10 cellular contexts compared by ENCODE assay signal in the genomic region with DNA sequence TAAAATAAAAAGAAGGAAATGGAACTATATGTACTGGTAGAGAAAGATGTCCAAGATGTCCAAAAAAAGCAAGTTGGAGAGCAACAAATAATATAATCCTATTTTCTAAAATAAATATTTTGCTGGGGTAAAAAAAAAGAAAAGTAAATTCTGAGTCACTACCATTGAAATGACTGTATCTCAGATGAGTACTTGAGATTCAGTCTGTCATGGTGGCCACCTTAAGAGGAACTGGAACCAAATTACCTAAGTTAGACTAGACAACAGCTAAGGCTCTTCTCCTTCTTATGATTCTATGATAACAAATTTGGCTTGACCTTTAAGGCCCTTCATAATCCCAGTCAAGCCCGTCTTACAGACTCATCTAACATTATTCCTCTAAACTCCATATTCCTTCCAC.
DNase-seq lines count a peak whose midpoint lies in the region; ATAC-seq and TF ChIP-seq lines count a peak whose summit lies in the region.
"Had no signal": no experiment of that assay in that cellular context is flagged by ENCODE, and none has a peak within 500 bp of the region (broad histone marks: within the 10 kb centered on the region; RNA-seq: fewer than 3 reads in every experiment).

No MANE protein-coding gene starts in this region.

- peaks cover 13% of the 10 kb centered on the region for H3K9me1 ChIP-seq in IMR-90 (ENCODE audit: insufficient read depth, low read length)

- H3K27me3 ChIP-seq in IMR-90 (ENCODE audit: control insufficient read depth, insufficient read depth, low read length): 0 out of 2 replicates have a peak, but pooled peaks cover 3% of the 10 kb centered on the region

- H3K4me3 Mint-ChIP-seq in activated T-helper 1 cell treated with anti-CD3 and anti-CD28 coated beads, Interleukin-12 subunit alpha, Interleukin-12 subunit beta, Interleukin-2, Interleukin-4 antibody, amounts not matched to agents 30 ng/mL and 10 ng/mL and 1 ng/mL, durations not matched to agents 14 hours and 24 hours and 36 hours: no peak overlapping the region
- H3K4me3 Mint-ChIP-seq: nephron; T-helper 2 cell treated with Interferon-gamma antibody and Interleukin-4, amounts not matched to agents 5 μg/mL and 100 μg/mL, for 36 hours had no signal

- no peak overlapping the region for H2AK9ac ChIP-seq in IMR-90 (replicated peaks; ENCODE audit: low read depth, low read length, poor library complexity)

- no TSS peak for BruUV-seq in IMR-90 (replicated peaks; lab: Mats Ljungman, UMichigan)

- dilution Hi-C loops in IMR-90 (cut with HindIII; ENCODE audit: low sequenced_read_pairs, unreplicated experiment): no loop called here

- H3K27me3 Mint-ChIP-seq in activated T-helper 1 cell treated with anti-CD3 and anti-CD28 coated beads, Interleukin-12 subunit alpha, Interleukin-12 subunit beta, Interleukin-2, Interleukin-4 antibody, amounts not matched to agents 30 ng/mL and 10 ng/mL and 1 ng/mL, durations not matched to agents 14 hours and 24 hours and 36 hours (ENCODE audit: insufficient read depth): peaks cover 34% of the 10 kb centered on the region

- no peak overlapping the region for H3K14ac ChIP-seq in IMR-90 (replicated peaks; ENCODE audit: low read depth, low read length)

- H4K91ac ChIP-seq in IMR-90 (ENCODE audit: insufficient read depth, low read depth, low read length): no peak overlapping the region

- no peaks in the 10 kb centered on the region for H3K79me1 ChIP-seq in IMR-90 (ENCODE audit: low read depth in 1 of 2, low read length in 2 of 2)

- no peaks in the 10 kb centered on the region for H3K9me3 Mint-ChIP-seq in activated T-helper 1 cell treated with anti-CD3 and anti-CD28 coated beads, Interleukin-12 subunit alpha, Interleukin-12 subunit beta, Interleukin-2, Interleukin-4 antibody, amounts not matched to agents 30 ng/mL and 10 ng/mL and 1 ng/mL, durations not matched to agents 14 hours and 24 hours and 36 hours
- H3K9me3 Mint-ChIP-seq: nephron; T-helper 2 cell treated with Interferon-gamma antibody and Interleukin-4, amounts not matched to agents 5 μg/mL and 100 μg/mL, for 36 hours had no signal

- no peak overlapping the region for H3K27ac Mint-ChIP-seq in activated T-helper 1 cell treated with anti-CD3 and anti-CD28 coated beads, Interleukin-12 subunit alpha, Interleukin-12 subunit beta, Interleukin-2, Interleukin-4 antibody, amounts not matched to agents 30 ng/mL and 10 ng/mL and 1 ng/mL, durations not matched to agents 14 hours and 24 hours and 36 hours
- H3K27ac Mint-ChIP-seq: nephron; T-helper 2 cell treated with Interferon-gamma antibody and Interleukin-4, amounts not matched to agents 5 μg/mL and 100 μg/mL, for 36 hours had no signal

- in situ Hi-C loops in IMR-90 (cut with MboI; ENCODE audit: low sequenced_read_pairs): no loop called here

- CTCF ChIA-PET in GM10248 (lab: Yijun Ruan, JAX): no interaction called here
- CTCF ChIA-PET in IMR-90 (lab: Yijun Ruan, JAX): no interaction called here

- H3K36me3 Mint-ChIP-seq in activated T-helper 1 cell treated with anti-CD3 and anti-CD28 coated beads, Interleukin-12 subunit alpha, Interleukin-12 subunit beta, Interleukin-2, Interleukin-4 antibody, amounts not matched to agents 30 ng/mL and 10 ng/mL and 1 ng/mL, durations not matched to agents 14 hours and 24 hours and 36 hours (ENCODE audit: low read depth): no peaks in the 10 kb centered on the region

- H2AFZ ChIP-seq in IMR-90 (replicated peaks; ENCODE audit: low read length, poor library complexity): no peak overlapping the region

- H3K27ac ChIP-seq in IMR-90 (ENCODE audit: insufficient read depth, low read length): no peak overlapping the region

- no peaks in the 10 kb centered on the region for H3K36me3 ChIP-seq in IMR-90 (ENCODE audit: control insufficient read depth, insufficient read depth, low read length)

- no peak overlapping the region for H4K8ac ChIP-seq in IMR-90 (ENCODE audit: low read depth in 2 of 2, low read length in 2 of 2)

- POLR2A ChIA-PET in GM10248 (lab: Yijun Ruan, JAX) (no interaction called here), IMR-90 (lab: Charles Lee; ENCODE audit: unreplicated experiment) (no interaction called here)

- no peak for TF ChIP-seq RAD21 in IMR-90 (IDR thresholded peaks at IDR 0.05; ENCODE audit: low read length)

- H3K4me2 ChIP-seq in IMR-90 (ENCODE audit: low read depth, low read length): no peak overlapping the region

- H3K9ac ChIP-seq in IMR-90 (ENCODE audit: low read depth, low read length): no peak overlapping the region

- no peaks in the 10 kb centered on the region for H4K20me1 ChIP-seq in IMR-90 (ENCODE audit: insufficient read depth, low read length)

- no peak overlapping the region for H2AK5ac ChIP-seq in IMR-90 (ENCODE audit: low read depth, low read length)

- H2BK15ac ChIP-seq in IMR-90 (ENCODE audit: low read depth, low read length): no peak overlapping the region

- H3K4me3 ChIP-seq in IMR-90 (ENCODE audit: insufficient read depth, low read depth, low read length): no peak overlapping the region

- TF ChIP-seq POLR2A in IMR-90 (IDR thresholded peaks at IDR 0.05; ENCODE audit: low read depth, low read length): no peak

- no peak for TF ChIP-seq CTCF in GM10248 (IDR thresholded peaks at IDR 0.05; ENCODE audit: control extremely low read depth, extremely low read depth, low read depth, missing control alignments)
- TF ChIP-seq CTCF in IMR-90 (conservative IDR thresholded peaks at IDR 0.05; ENCODE audit: low read depth, low read length): no peak

- H3K23ac ChIP-seq in IMR-90 (ENCODE audit: low read depth, low read length): no peak overlapping the region

- H3K4me1 ChIP-seq in IMR-90 (ENCODE audit: control insufficient read depth, insufficient read depth, low read length): peaks cover 21% of the 10 kb centered on the region

- WGBS in IMR-90 (ENCODE audit: extremely low coverage in 2 of 2, insufficient read length in 1 of 2), 2 experiments: no CpG with 5 or more reads among the region's 1 CpG

- 0 out of 2 replicates have a peak overlapping the region, but pooled peaks have one; percentile 10 for H3K4ac ChIP-seq in IMR-90 (ENCODE audit: low read depth, low read length)

- H3K18ac ChIP-seq in IMR-90 (ENCODE audit: low read depth, low read length): no peak overlapping the region

- ATAC-seq in GM19395 (IDR thresholded peaks at IDR 0.05; ENCODE audit: unreplicated experiment): peak; percentile 91
- ATAC-seq in HG02884 (IDR thresholded peaks at IDR 0.05; ENCODE audit: unreplicated experiment): peak; percentile 93
- no peak for ATAC-seq in IMR-90 (ENCODE audit: low read depth)

- DNase-seq in GM10248 (ENCODE audit: extremely low spot score) (peak; percentile 78), IMR-90 (no peak), T-helper 9 cell (no peak), dedifferentiated amniotic fluid mesenchymal stem cell (ENCODE audit: extremely low spot score) (no peak), germinal center (ENCODE audit: low spot score) (no peak)
- DNase-seq in activated T-helper 1 cell treated with anti-CD3 and anti-CD28 coated beads, Interleukin-12 subunit alpha, Interleukin-12 subunit beta, Interleukin-2, Interleukin-4 antibody, amounts not matched to agents 30 ng/mL and 10 ng/mL and 1 ng/mL, durations not matched to agents 14 hours and 24 hours and 36 hours (ENCODE audit: low spot score): no peak

- H3K56ac ChIP-seq in IMR-90 (ENCODE audit: extremely low read depth, insufficient read depth, low read length): no peak overlapping the region

- no peak overlapping the region for H4K5ac ChIP-seq in IMR-90 (ENCODE audit: low read depth, low read length)

- H2BK120ac ChIP-seq in IMR-90 (ENCODE audit: low read depth, low read length): peak overlapping the region; percentile 45; the same call in 1 of the 2 replicates

- intact Hi-C loops in IMR-90 (cut with micrococcal nuclease): loop anchor here (5.0 kb wide), 1 partner anchor 272 kb away; a partner anchor contains a TSS
- intact Hi-C loops in activated T-helper 1 cell treated with anti-CD3 and anti-CD28 coated beads, Interleukin-12 subunit alpha, Interleukin-12 subunit beta, Interleukin-2, Interleukin-4 antibody, amounts not matched to agents 30 ng/mL and 10 ng/mL and 1 ng/mL, durations not matched to agents 14 hours and 24 hours and 36 hours (cut with micrococcal nuclease): no loop called here

- H3K4me1 Mint-ChIP-seq in activated T-helper 1 cell treated with anti-CD3 and anti-CD28 coated beads, Interleukin-12 subunit alpha, Interleukin-12 subunit beta, Interleukin-2, Interleukin-4 antibody, amounts not matched to agents 30 ng/mL and 10 ng/mL and 1 ng/mL, durations not matched to agents 14 hours and 24 hours and 36 hours (ENCODE audit: low read depth): peaks cover 9% of the 10 kb centered on the region

- no peak overlapping the region for H2BK5ac ChIP-seq in IMR-90 (ENCODE audit: low read depth, low read length, poor library complexity, severe bottlenecking)

- H2BK20ac ChIP-seq in IMR-90 (ENCODE audit: low read depth, low read length): 0 out of 2 replicates have a peak overlapping the region, but pooled peaks have one; percentile 38

- H3K9me3 ChIP-seq in IMR-90 (ENCODE audit: control insufficient read depth, insufficient read depth, low read length): no peaks in the 10 kb centered on the region

TF ChIP-seq in IMR-90, 13 proteins besides CTCF, POLR2A, EP300 and RAD21 (continues in another document):
- TF ChIP-seq NFE2L2 (IDR thresholded peaks at IDR 0.05; ENCODE audit: low read depth, low read length) (no peak), CEBPB (IDR thresholded peaks at IDR 0.05; ENCODE audit: low read depth, low read length) (no peak), BHLHE40 (IDR thresholded peaks at IDR 0.05; ENCODE audit: low read depth, low read length) (no peak), FOS (IDR thresholded peaks at IDR 0.05; ENCODE audit: low read depth, low read length) (no peak), MAFK (IDR thresholded peaks at IDR 0.05; ENCODE audit: low read depth, low read length) (no peak), MAZ (IDR thresholded peaks at IDR 0.05; ENCODE audit: borderline replicate concordance, low read depth, low read length) (no peak), CHD1 (IDR thresholded peaks at IDR 0.05; ENCODE audit: low read depth, low read length) (no peak), SMC3 (IDR thresholded peaks at IDR 0.05; ENCODE audit: low read depth, low read length) (no peak), MXI1 (IDR thresholded peaks at IDR 0.05; ENCODE audit: borderline replicate concordance, low read depth, low read length) (no peak), RCOR1 (IDR thresholded peaks at IDR 0.05; ENCODE audit: insufficient replicate concordance, low read length) (no peak)
- TF ChIP-seq, protein P1, sequence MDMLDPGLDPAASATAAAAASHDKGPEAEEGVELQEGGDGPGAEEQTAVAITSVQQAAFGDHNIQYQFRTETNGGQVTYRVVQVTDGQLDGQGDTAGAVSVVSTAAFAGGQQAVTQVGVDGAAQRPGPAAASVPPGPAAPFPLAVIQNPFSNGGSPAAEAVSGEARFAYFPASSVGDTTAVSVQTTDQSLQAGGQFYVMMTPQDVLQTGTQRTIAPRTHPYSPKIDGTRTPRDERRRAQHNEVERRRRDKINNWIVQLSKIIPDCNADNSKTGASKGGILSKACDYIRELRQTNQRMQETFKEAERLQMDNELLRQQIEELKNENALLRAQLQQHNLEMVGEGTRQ (IDR thresholded peaks at IDR 0.05; ENCODE audit: low read depth, low read length): no peak
